In genomic region chr2:218406209-218406948, GRCh38 we compare ENCODE assay signal across 1 cellular context.
TF ChIP-seq lines count a peak whose summit lies in the region.

No MANE protein-coding gene starts in this region.

TF ChIP-seq in GM23338, 12 proteins besides CTCF, POLR2A, EP300 and RAD21:
- TF ChIP-seq EZH2phosphoT487 (IDR thresholded peaks at IDR 0.05; ENCODE audit: unreplicated experiment) (no peak), POLR2AphosphoS5 (IDR thresholded peaks at IDR 0.05; ENCODE audit: low read depth) (peak; percentile 25; the same call in 1 of the 2 replicates), CREB1 (CRISPR knock-in tag; IDR thresholded peaks at IDR 0.05; ENCODE audit: low read depth) (no peak), ETS1 (IDR thresholded peaks at IDR 0.05) (peak; percentile 21; the same call in 1 of the 2 replicates)
